2 cellular contexts compared by ENCODE assay signal in genomic region chr12:8455281-8455680, GRCh38.
TF ChIP-seq lines count a peak whose summit lies in the region.

No MANE protein-coding gene starts in this region.

TF ChIP-seq in GM23338, 12 proteins besides CTCF, POLR2A, EP300 and RAD21:
- TF ChIP-seq STAT1 (IDR thresholded peaks at IDR 0.05; ENCODE audit: unreplicated experiment) (no peak), EZH2phosphoT487 (IDR thresholded peaks at IDR 0.05; ENCODE audit: unreplicated experiment) (no peak), CREB1 (CRISPR knock-in tag; IDR thresholded peaks at IDR 0.05; ENCODE audit: low read depth) (no peak), NANOG (IDR thresholded peaks at IDR 0.05; ENCODE audit: borderline replicate concordance) (no peak), EZH2 (IDR thresholded peaks at IDR 0.05; ENCODE audit: low read depth, unreplicated experiment) (no peak), JUNB (IDR thresholded peaks at IDR 0.05; ENCODE audit: unreplicated experiment) (no peak), REST (IDR thresholded peaks at IDR 0.05; ENCODE audit: unreplicated experiment) (no peak), ZNF331 (CRISPR knock-in tag; IDR thresholded peaks at IDR 0.05; ENCODE audit: low read depth) (no peak), ZNF462 (CRISPR knock-in tag; IDR thresholded peaks at IDR 0.05) (no peak), POLR2AphosphoS5 (IDR thresholded peaks at IDR 0.05; ENCODE audit: low read depth) (no peak), ZNF114 (CRISPR knock-in tag; IDR thresholded peaks at IDR 0.05) (no peak), ETS1 (IDR thresholded peaks at IDR 0.05) (no peak)

TF ChIP-seq in GM12878, 131 proteins besides CTCF, POLR2A, EP300 and RAD21:
- TF ChIP-seq ZNF592 (IDR thresholded peaks at IDR 0.05), result no peak
- TF ChIP-seq PRDM15 (CRISPR knock-in tag; IDR thresholded peaks at IDR 0.05), result no peak
- no peak for TF ChIP-seq ETV6 (conservative IDR thresholded peaks at IDR 0.05 in 1 of 2, IDR thresholded peaks at IDR 0.05 in 1 of 2; ENCODE audit: borderline replicate concordance in 1 of 2, low read depth in 1 of 2)
- TF ChIP-seq RAD51 (IDR thresholded peaks at IDR 0.05), result no peak
- no peak for TF ChIP-seq USF2 (IDR thresholded peaks at IDR 0.05; ENCODE audit: borderline replicate concordance, low read depth, low read length)
- TF ChIP-seq WRNIP1 (IDR thresholded peaks at IDR 0.05; ENCODE audit: borderline replicate concordance, low read depth, low read length), result no peak
- no peak for TF ChIP-seq RB1 (IDR thresholded peaks at IDR 0.05; ENCODE audit: borderline replicate concordance)
- TF ChIP-seq RELA (IDR thresholded peaks at IDR 0.05; ENCODE audit: borderline replicate concordance, partially characterized antibody), result no peak
- no peak for TF ChIP-seq MEF2B (IDR thresholded peaks at IDR 0.05; ENCODE audit: partially characterized antibody, poor library complexity, severe bottlenecking)
- TF ChIP-seq ZBTB40 (IDR thresholded peaks at IDR 0.05; ENCODE audit: borderline replicate concordance), result no peak
- TF ChIP-seq IKZF2 (IDR thresholded peaks at IDR 0.05), result no peak
- no peak for TF ChIP-seq BCL11A (IDR thresholded peaks at IDR 0.05; ENCODE audit: low read depth, low read length)
